Comparison of ENCODE assay signal across 12 cellular contexts in the genomic region with DNA sequence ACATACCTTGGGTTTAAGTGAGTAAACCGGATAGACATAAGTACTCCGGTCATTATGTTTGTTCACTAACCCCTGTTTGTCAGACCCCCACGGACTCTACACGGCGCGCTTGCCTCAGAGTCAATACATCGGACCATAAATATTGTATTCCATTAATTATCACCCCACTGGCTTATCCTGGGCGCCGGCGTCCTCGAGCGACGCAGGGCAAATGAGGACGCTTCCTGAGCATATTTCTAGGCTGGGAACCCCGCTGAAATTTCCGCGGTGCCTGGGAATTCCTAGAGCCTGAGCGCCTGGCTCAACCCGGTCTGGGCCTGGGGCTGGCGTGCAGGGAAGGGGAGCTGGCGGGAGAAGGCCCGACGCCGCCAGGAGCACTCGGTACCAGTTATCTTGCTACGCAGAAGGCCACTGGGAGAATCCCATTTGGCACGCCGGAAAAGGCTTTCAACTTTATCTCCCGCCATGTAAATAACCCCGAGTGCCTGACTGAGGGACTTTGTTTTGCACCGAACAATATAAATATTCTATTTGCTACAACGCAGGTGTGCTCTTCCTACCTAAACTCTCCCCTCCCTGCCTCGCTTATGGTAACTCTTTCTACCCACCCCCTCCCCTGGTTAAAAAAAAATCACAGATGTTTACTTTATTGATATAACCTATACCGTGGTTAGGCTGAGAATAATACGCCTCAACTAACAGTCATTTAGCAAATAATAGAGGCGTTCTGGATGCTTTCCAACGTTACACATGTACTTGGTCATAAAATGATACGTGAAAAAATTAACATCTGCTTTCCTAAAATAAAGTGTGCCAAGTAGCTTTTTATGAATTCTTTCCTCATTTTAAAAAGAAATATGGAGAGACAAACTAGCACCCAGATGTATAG. TPM values are rescaled to one million over a fixed set of nuclear protein-coding genes. Genes with fewer than 3 reads are reported as not detected.
A peak's percentile ranks its signal among the peaks of the same experiment; 100 is the strongest.
DNase-seq lines count a peak whose midpoint lies in the region; ATAC-seq and TF ChIP-seq lines count a peak whose summit lies in the region.
"Had no signal": no experiment of that assay in that cellular context is flagged by ENCODE, and none has a peak within 500 bp of the region (broad histone marks: within the 10 kb centered on the region; RNA-seq: fewer than 3 reads in every experiment).

No MANE protein-coding gene starts in this region.

- TF ChIP-seq CTCF in fibroblast of villous mesenchyme (IDR thresholded peaks at IDR 0.05; ENCODE audit: insufficient read depth, low read depth, low read length) (no peak), body of pancreas (IDR thresholded peaks at IDR 0.05) (no peak)

- intact Hi-C loops in body of pancreas (cut with DNase I): no loop called here

- H3K36me3 ChIP-seq in HUES6 (ENCODE audit: control insufficient read depth, insufficient read depth, low read length) (no peaks in the 10 kb centered on the region), SK-N-MC (ENCODE audit: insufficient read depth, low read length) (no peaks in the 10 kb centered on the region), body of pancreas (replicated peaks in 1 of 2; ENCODE audit: insufficient read depth in 1 of 2, low read depth in 2 of 2) (no peaks in the 10 kb centered on the region)
- H3K36me3 ChIP-seq: heart right ventricle, spleen had no signal

- peaks cover 100% of the 10 kb centered on the region for H3K27me3 ChIP-seq in HUES6 (ENCODE audit: control insufficient read depth, insufficient read depth, low read length)
- H3K27me3 ChIP-seq in body of pancreas: peaks cover 0 to 56% of the 10 kb centered on the region in 2 donors

- H3K4me3 ChIP-seq in HUES6 (ENCODE audit: low read depth, low read length) (peak overlapping the region; percentile 2), SK-N-MC (peak overlapping the region; percentile 82), fibroblast of villous mesenchyme (ENCODE audit: low read depth, low read length) (peak overlapping the region; percentile 45), body of pancreas (no peak overlapping the region)
- H3K4me3 ChIP-seq: heart right ventricle, spleen had no signal

- H3K9me3 ChIP-seq in HUES6 (ENCODE audit: control insufficient read depth, insufficient read depth, low read depth, low read length) (peaks cover 4% of the 10 kb centered on the region), SK-N-MC (ENCODE audit: low read depth, low read length) (no peaks in the 10 kb centered on the region), body of pancreas (no peaks in the 10 kb centered on the region)
- H3K9me3 ChIP-seq: heart right ventricle had no signal

- H3K9ac ChIP-seq in HUES6 (ENCODE audit: low read length) (no peak overlapping the region), SK-N-MC (ENCODE audit: insufficient read length) (peak overlapping the region; percentile 66)

- 25 to 36% methylated on average over 32 to 38 of the region's 38 CpGs for WGBS in body of pancreas, 2 donors

- TF ChIP-seq POLR2A in body of pancreas (IDR thresholded peaks at IDR 0.05): no peak

- ATAC-seq in GM18870 (IDR thresholded peaks at IDR 0.05; ENCODE audit: unreplicated experiment) (no peak), body of pancreas (no peak)
- ATAC-seq: heart right ventricle had no signal

- no peak overlapping the region for H3K27ac ChIP-seq in HUES6 (ENCODE audit: low read depth, low read length)
- H3K27ac ChIP-seq in SK-N-MC: peak overlapping the region; percentile 98
- no peak overlapping the region for H3K27ac ChIP-seq in body of pancreas
- H3K27ac ChIP-seq: heart right ventricle, spleen had no signal

- no peak for DNase-seq in SK-N-MC (ENCODE audit: low read depth, low spot score)
- DNase-seq in fibroblast of villous mesenchyme (ENCODE audit: low read depth): peak; percentile 71
- peak; percentile 88 for DNase-seq in retina
- DNase-seq in A172 (ENCODE audit: low spot score): no peak
- DNase-seq in body of pancreas: no peak
- DNase-seq: activated CD4-positive, CD25-positive, alpha-beta regulatory T cell treated with anti-CD3 and anti-CD28 coated beads, Interleukin-2, amount 50 U/mL, for 72 hours; activated gamma-delta T cell treated with Interleukin-2 at 50 U/mL for 16 hours; Calu3; heart right ventricle; spleen had no signal

- H3K4me1 ChIP-seq in HUES6 (ENCODE audit: control insufficient read depth, insufficient read depth, low read length) (peaks cover 21% of the 10 kb centered on the region), body of pancreas (peaks cover 10% of the 10 kb centered on the region)

RNA-seq across cellular contexts. Expression of a gene that starts 19.5 kb away (rescaled TPM):
- total RNA-seq in fibroblast of villous mesenchyme (29.8 and 68.3 TPM in 2 replicates), body of pancreas (10 to 100 TPM; 16.9 to 33.0 TPM)
- 6.9 and 10.0 TPM in 2 replicates for total RNA-seq in A172 (2014; rRNA removed; shearing (Covaris generic))

RNA-seq across cellular contexts. Expression of a gene that starts 21.5 kb away (rescaled TPM):
- total RNA-seq in fibroblast of villous mesenchyme (27.6 and 30.3 TPM in 2 replicates), body of pancreas (1 to 10 TPM; 4.9 to 5.3 TPM)
- 9.8 and 24.4 TPM in 2 replicates for total RNA-seq in A172 (2014; rRNA removed; shearing (Covaris generic))

Comparison
In these comparisons a context has a peak if more than half of its experiments do, and no peak if none do; other contexts are left out.
1. H3K4me3 ChIP-seq: peak in HUES6 (single experiment), SK-N-MC (single experiment) and fibroblast of villous mesenchyme (single experiment); none in body of pancreas (0 of 2).
2. DNase-seq: peak in fibroblast of villous mesenchyme (single experiment) and retina (single experiment); none in SK-N-MC (single experiment), A172 (single experiment) and body of pancreas (0 of 4).